In the genomic region with DNA sequence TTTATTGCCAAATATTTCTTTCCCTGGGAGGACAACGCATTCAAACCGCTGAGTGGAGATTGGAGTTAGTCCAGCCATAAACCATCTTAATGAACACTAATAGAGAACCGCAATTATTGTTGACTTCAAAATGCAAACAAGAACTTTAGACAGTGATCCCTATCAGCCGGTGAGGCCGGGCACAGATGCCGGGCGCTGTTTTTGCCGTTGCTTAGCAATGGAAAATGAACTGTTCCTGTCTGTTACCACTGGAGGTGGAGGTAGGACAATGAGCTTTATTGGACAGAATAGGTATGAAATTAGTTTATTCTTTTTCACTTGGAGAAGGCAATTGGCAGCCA, we compare ENCODE assay signal across 8 cellular contexts.
DNase-seq lines count a peak whose midpoint lies in the region; ATAC-seq, FAIRE-seq and TF ChIP-seq lines count a peak whose summit lies in the region.

No MANE protein-coding gene starts in this region.

- H3K4me2 ChIP-seq in HCT116 (ENCODE audit: low read length) = peak overlapping the region; percentile 93

- intact Hi-C loops in HCT116 (cut with micrococcal nuclease) = loop anchor here (2.0 to 5.0 kb wide), 4 partner anchors 96 to 874 kb away; no protein-coding TSS in a partner anchor

- no peaks in the 10 kb centered on the region for H3K9me3 ChIP-seq in HCT116 (ENCODE audit: control insufficient read depth in 1 of 2, insufficient read depth in 1 of 2, low read depth in 1 of 2, low read length in 2 of 2)
- no peaks in the 10 kb centered on the region for H3K9me3 ChIP-seq in gastroesophageal sphincter
- no peaks in the 10 kb centered on the region for H3K9me3 ChIP-seq in small intestine (ENCODE audit: control insufficient read depth, low read depth)

- no TSS peak for BruUV-seq in HCT116 (replicated peaks; lab: Mats Ljungman, UMichigan)

- no peaks in the 10 kb centered on the region for H3K27me3 ChIP-seq in HCT116 (ENCODE audit: insufficient read depth, low read length)
- H3K27me3 ChIP-seq in gastroesophageal sphincter = no peaks in the 10 kb centered on the region
- no peaks in the 10 kb centered on the region for H3K27me3 ChIP-seq in small intestine (ENCODE audit: control insufficient read depth in 2 of 2, insufficient read depth in 2 of 2, low read length in 2 of 2)

- H3K4me1 ChIP-seq in HCT116 (ENCODE audit: control insufficient read depth in 1 of 2, insufficient read depth in 2 of 2, low read length in 2 of 2) (peaks cover 13 to 30% of the 10 kb centered on the region in 2 experiments), gastroesophageal sphincter (peaks cover 0 to 22% (median 4%) of the 10 kb centered on the region in 3 donors), small intestine (ENCODE audit: control insufficient read depth in 2 of 2, insufficient read depth in 1 of 2, low read depth in 1 of 2, low read length in 1 of 2) (peaks cover 3 to 4% of the 10 kb centered on the region in 2 donors)

- no peak for TF ChIP-seq EP300 in gastroesophageal sphincter (IDR thresholded peaks at IDR 0.05)

- CTCF ChIA-PET in HCT116 (lab: Charles Lee) = interaction anchor here (0.7 to 2.0 kb wide), 16 partner anchors 9 to 932 kb away, joined by 3 to 9 read pairs (median 4); a partner anchor contains a TSS

- ATAC-seq in HCT116 (peak; percentile 68), gastroesophageal sphincter (no peak), HG02970 (IDR thresholded peaks at IDR 0.05; ENCODE audit: low FRiP score, unreplicated experiment) (no peak)

- FAIRE-seq in small intestine (lab: Jason Lieb, UNC) = peak; percentile 39

- TF ChIP-seq CTCF in HCT116 (IDR thresholded peaks at IDR 0.05 in 2 of 3, conservative IDR thresholded peaks at IDR 0.05 in 1 of 3; ENCODE audit: borderline replicate concordance in 1 of 3, insufficient read depth in 1 of 3, low read depth in 2 of 3, low read length in 2 of 3) = 0 out of 6 replicates have a peak, but pooled peaks of 1 of the 3 experiments have one; percentile 5
- TF ChIP-seq CTCF in gastroesophageal sphincter (IDR thresholded peaks at IDR 0.05) = no peak

- H3K4me3 ChIP-seq in HCT116 (replicated peaks in 1 of 2; ENCODE audit: low read depth in 1 of 2, low read length in 2 of 2) = peak overlapping the region; percentile 37 to 56
- peak overlapping the region; percentile 16 to 50 for H3K4me3 ChIP-seq in gastroesophageal sphincter
- peak overlapping the region in 1 of 2 donors; percentile 17 for H3K4me3 ChIP-seq in small intestine (ENCODE audit: low read depth in 1 of 2, low read length in 2 of 2)

- peak overlapping the region; percentile 82 for H3K27ac ChIP-seq in HCT116 (ENCODE audit: low read depth, low read length)
- H3K27ac ChIP-seq in gastroesophageal sphincter = peak overlapping the region; percentile 48 to 94 (median 89)
- H3K27ac ChIP-seq in small intestine (ENCODE audit: low read depth in 1 of 2, low read length in 1 of 2) = peak overlapping the region; percentile 75 to 91

- TF ChIP-seq POLR2A in HCT116 (IDR thresholded peaks at IDR 0.05; ENCODE audit: borderline replicate concordance, extremely low read depth, insufficient read depth, insufficient read length) (no peak), gastroesophageal sphincter (IDR thresholded peaks at IDR 0.05) (no peak)

- peak overlapping the region; percentile 52 for H3K9ac ChIP-seq in HCT116 (ENCODE audit: low read length)

- H3K9me2 ChIP-seq in HCT116 (ENCODE audit: insufficient read depth) = no peaks in the 10 kb centered on the region

- WGBS in gastroesophageal sphincter (ENCODE audit: low coverage in 1 of 2), 2 donors = 2 to 20% methylated on average over 2 to 8 of the region's 8 CpGs
- 9 to 19% (median 15%) methylated on average over 8 of the region's 8 CpGs for WGBS in small intestine, 3 donors

- POLR2A ChIA-PET in HCT116 (lab: Charles Lee) = interaction anchor here (0.8 kb wide), 1 partner anchor 12 kb away, joined by 3 read pairs; no protein-coding TSS in a partner anchor

- peak; percentile 6; the same call in 1 of the 2 replicates for TF ChIP-seq RAD21 in HCT116 (IDR thresholded peaks at IDR 0.05; ENCODE audit: low read depth)

- DNase-seq in HCT116 (ENCODE audit: low read depth, low spot score) (peak; percentile 27), RPMI7951 (ENCODE audit: low read depth) (peak; percentile 52), small intestine (peak; percentile 95), OCI-M1 (lab: John Stamatoyannopoulos, UW) (no peak), islet precursor cell (no peak)
- no peak for DNase-seq in activated CD4-positive, alpha-beta T cell treated with anti-CD3 and anti-CD28 coated beads, Interleukin-2, amount 50 U/mL, for 4 hours

- H3K79me2 ChIP-seq in HCT116 (ENCODE audit: insufficient read depth, low read length) = no peaks in the 10 kb centered on the region

- RAD21 ChIA-PET in HCT116 (lab: Charles Lee; ENCODE audit: low non-redundant PET in 1 of 2, low total read pairs in 2 of 2, uncharacterized antibody in 2 of 2, unreplicated experiment in 2 of 2) = no interaction called here

- H3K36me3 ChIP-seq in HCT116 (ENCODE audit: control insufficient read depth in 1 of 2, insufficient read depth in 2 of 2, low read length in 2 of 2) = no peaks in the 10 kb centered on the region
- H3K36me3 ChIP-seq in gastroesophageal sphincter = no peaks in the 10 kb centered on the region
- no peaks in the 10 kb centered on the region for H3K36me3 ChIP-seq in small intestine (ENCODE audit: control insufficient read depth in 2 of 2, insufficient read depth in 2 of 2, low read length in 2 of 2)

- peak overlapping the region; percentile 88 for H2AFZ ChIP-seq in HCT116 (ENCODE audit: low read depth, low read length, poor library complexity, severe bottlenecking)

- no peaks in the 10 kb centered on the region for H4K20me1 ChIP-seq in HCT116 (ENCODE audit: insufficient read depth)

TF ChIP-seq in HCT116, 20 proteins besides CTCF, POLR2A, EP300 and RAD21 (continues in another document):
- no peak for TF ChIP-seq CEBPB (IDR thresholded peaks at IDR 0.05; ENCODE audit: low read depth)
- no peak for TF ChIP-seq SIN3A (IDR thresholded peaks at IDR 0.05; ENCODE audit: low read depth)
- TF ChIP-seq EZH2 (IDR thresholded peaks at IDR 0.05) = no peak
- no peak for TF ChIP-seq EZH2phosphoT487 (IDR thresholded peaks at IDR 0.05; ENCODE audit: borderline replicate concordance)
- TF ChIP-seq FOSL1 (IDR thresholded peaks at IDR 0.05; ENCODE audit: low read depth) = no peak
- TF ChIP-seq SP1 (IDR thresholded peaks at IDR 0.05; ENCODE audit: low read depth) = no peak
- no peak for TF ChIP-seq SRF (IDR thresholded peaks at IDR 0.05; ENCODE audit: low read depth)
- TF ChIP-seq ELF1 (IDR thresholded peaks at IDR 0.05; ENCODE audit: borderline replicate concordance, low read depth) = no peak
- TF ChIP-seq TCF7L2 (IDR thresholded peaks at IDR 0.05; ENCODE audit: borderline replicate concordance, extremely low read depth, insufficient read depth, insufficient read length) = no peak
- TF ChIP-seq ZFX (IDR thresholded peaks at IDR 0.05) = no peak
- TF ChIP-seq, protein P1, sequence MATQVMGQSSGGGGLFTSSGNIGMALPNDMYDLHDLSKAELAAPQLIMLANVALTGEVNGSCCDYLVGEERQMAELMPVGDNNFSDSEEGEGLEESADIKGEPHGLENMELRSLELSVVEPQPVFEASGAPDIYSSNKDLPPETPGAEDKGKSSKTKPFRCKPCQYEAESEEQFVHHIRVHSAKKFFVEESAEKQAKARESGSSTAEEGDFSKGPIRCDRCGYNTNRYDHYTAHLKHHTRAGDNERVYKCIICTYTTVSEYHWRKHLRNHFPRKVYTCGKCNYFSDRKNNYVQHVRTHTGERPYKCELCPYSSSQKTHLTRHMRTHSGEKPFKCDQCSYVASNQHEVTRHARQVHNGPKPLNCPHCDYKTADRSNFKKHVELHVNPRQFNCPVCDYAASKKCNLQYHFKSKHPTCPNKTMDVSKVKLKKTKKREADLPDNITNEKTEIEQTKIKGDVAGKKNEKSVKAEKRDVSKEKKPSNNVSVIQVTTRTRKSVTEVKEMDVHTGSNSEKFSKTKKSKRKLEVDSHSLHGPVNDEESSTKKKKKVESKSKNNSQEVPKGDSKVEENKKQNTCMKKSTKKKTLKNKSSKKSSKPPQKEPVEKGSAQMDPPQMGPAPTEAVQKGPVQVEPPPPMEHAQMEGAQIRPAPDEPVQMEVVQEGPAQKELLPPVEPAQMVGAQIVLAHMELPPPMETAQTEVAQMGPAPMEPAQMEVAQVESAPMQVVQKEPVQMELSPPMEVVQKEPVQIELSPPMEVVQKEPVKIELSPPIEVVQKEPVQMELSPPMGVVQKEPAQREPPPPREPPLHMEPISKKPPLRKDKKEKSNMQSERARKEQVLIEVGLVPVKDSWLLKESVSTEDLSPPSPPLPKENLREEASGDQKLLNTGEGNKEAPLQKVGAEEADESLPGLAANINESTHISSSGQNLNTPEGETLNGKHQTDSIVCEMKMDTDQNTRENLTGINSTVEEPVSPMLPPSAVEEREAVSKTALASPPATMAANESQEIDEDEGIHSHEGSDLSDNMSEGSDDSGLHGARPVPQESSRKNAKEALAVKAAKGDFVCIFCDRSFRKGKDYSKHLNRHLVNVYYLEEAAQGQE (IDR thresholded peaks at IDR 0.05; ENCODE audit: low read depth) = no peak
- no peak for TF ChIP-seq JUND (IDR thresholded peaks at IDR 0.05)
- TF ChIP-seq, protein P2, sequence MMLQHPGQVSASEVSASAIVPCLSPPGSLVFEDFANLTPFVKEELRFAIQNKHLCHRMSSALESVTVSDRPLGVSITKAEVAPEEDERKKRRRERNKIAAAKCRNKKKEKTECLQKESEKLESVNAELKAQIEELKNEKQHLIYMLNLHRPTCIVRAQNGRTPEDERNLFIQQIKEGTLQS (IDR thresholded peaks at IDR 0.05) = no peak
- no peak for TF ChIP-seq POLR2AphosphoS5 (IDR thresholded peaks at IDR 0.05; ENCODE audit: low read depth, low read length)
- TF ChIP-seq CBX3 (IDR thresholded peaks at IDR 0.05; ENCODE audit: low read depth) = no peak
- TF ChIP-seq YY1 (IDR thresholded peaks at IDR 0.05; ENCODE audit: extremely low read depth, insufficient replicate concordance, low read depth, low read length) = no peak
- no peak for TF ChIP-seq ZNF274 (IDR thresholded peaks at IDR 0.05; ENCODE audit: low read depth, low read length)
- TF ChIP-seq, protein P3, sequence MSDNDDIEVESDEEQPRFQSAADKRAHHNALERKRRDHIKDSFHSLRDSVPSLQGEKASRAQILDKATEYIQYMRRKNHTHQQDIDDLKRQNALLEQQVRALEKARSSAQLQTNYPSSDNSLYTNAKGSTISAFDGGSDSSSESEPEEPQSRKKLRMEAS (IDR thresholded peaks at IDR 0.05) = no peak
- TF ChIP-seq EGR1 (IDR thresholded peaks at IDR 0.05; ENCODE audit: low read depth) = no peak

Comparison
In these comparisons a context has a peak if more than half of its experiments do, and no peak if none do; other contexts are left out.
1. DNase-seq: peak in HCT116 (single experiment), RPMI7951 (single experiment) and small intestine (single experiment); none in OCI-M1 (single experiment), activated CD4-positive, alpha-beta T cell treated with anti-CD3 and anti-CD28 coated beads, Interleukin-2, amount 50 U/mL, for 4 hours (0 of 2) and islet precursor cell (single experiment).
2. Peak in every context shown above with its lines, with median percentiles within 50 percentile points of each other: H3K27ac ChIP-seq.